In genomic region chr12:26026713-26027112, GRCh38 we compare ENCODE assay signal across 19 cellular contexts.
A peak's percentile ranks its signal among the peaks of the same experiment; 100 is the strongest.
DNase-seq lines count a peak whose midpoint lies in the region; ATAC-seq, FAIRE-seq and TF ChIP-seq lines count a peak whose summit lies in the region.
"Had no signal": no experiment of that assay in that cellular context is flagged by ENCODE, and none has a peak within 500 bp of the region (broad histone marks: within the 10 kb centered on the region; RNA-seq: fewer than 3 reads in every experiment).

No MANE protein-coding gene starts in this region.

- H2BK5ac ChIP-seq in mesenchymal stem cell (ENCODE audit: low read depth, low read length, poor library complexity, severe bottlenecking): no peak overlapping the region

- H4K8ac ChIP-seq in mesenchymal stem cell (ENCODE audit: low read length): no peak overlapping the region

- H2BK120ac ChIP-seq in mesenchymal stem cell (ENCODE audit: low read depth, low read length): no peak overlapping the region

- DNase-seq in RCC 7860 (ENCODE audit: low spot score) (no peak), glutamatergic neuron (no peak), mesenchymal stem cell (no peak), colonic mucosa (no peak), NCI-H187 (lab: John Stamatoyannopoulos, UW) (no peak)
- DNase-seq: Caco-2; CD4-positive, CD25-positive, alpha-beta regulatory T cell; CD8-positive, alpha-beta T cell; DMS153; DND-41; H9; HFFc6 had no signal

- no peak overlapping the region for H3K23ac ChIP-seq in mesenchymal stem cell (ENCODE audit: low read length in 2 of 2)

- no peak overlapping the region for H3K14ac ChIP-seq in mesenchymal stem cell (ENCODE audit: low read length in 2 of 2)

- peaks cover 0 to 15% of the 10 kb centered on the region in 2 experiments for H3K36me3 ChIP-seq in mesenchymal stem cell (ENCODE audit: control insufficient read depth in 1 of 2, insufficient read depth in 2 of 2, low read depth in 1 of 2, low read length in 2 of 2)
- H3K36me3 ChIP-seq in colonic mucosa: no peaks in the 10 kb centered on the region
- H3K36me3 ChIP-seq: BLaER1 had no signal

- no peaks in the 10 kb centered on the region for H3K9me3 ChIP-seq in mesenchymal stem cell (ENCODE audit: control insufficient read depth, low read length)
- no peaks in the 10 kb centered on the region for H3K9me3 ChIP-seq in colonic mucosa
- H3K9me3 ChIP-seq: BLaER1, Caco-2 had no signal

- no peak overlapping the region for H3K4me2 ChIP-seq in mesenchymal stem cell (ENCODE audit: low read length, poor library complexity, severe bottlenecking)
- H3K4me2 ChIP-seq: BLaER1, GM23338 had no signal

- FAIRE-seq in RCC 7860 (lab: Jason Lieb, UNC): peak; percentile 27
- FAIRE-seq: GM12892 had no signal

- H3K27ac ChIP-seq in mesenchymal stem cell (ENCODE audit: low read length, poor library complexity, severe bottlenecking): peak overlapping the region; percentile 54
- H3K27ac ChIP-seq in colonic mucosa: no peak overlapping the region
- H3K27ac ChIP-seq: BLaER1, C4-2B had no signal

- no peak for ATAC-seq in HG03565 (IDR thresholded peaks at IDR 0.05; ENCODE audit: unreplicated experiment)
- ATAC-seq: CD8-positive, alpha-beta T cell; GM23338; HCT116 had no signal

- H3K4me1 Mint-ChIP-seq in glutamatergic neuron (ENCODE audit: low read depth, unreplicated experiment): peaks cover 23% of the 10 kb centered on the region
- H3K4me1 Mint-ChIP-seq: B cell; CD4-positive, CD25-positive, alpha-beta regulatory T cell had no signal

- H3K4me3 Mint-ChIP-seq in glutamatergic neuron (ENCODE audit: unreplicated experiment): no peak overlapping the region
- H3K4me3 Mint-ChIP-seq: B cell; CD4-positive, CD25-positive, alpha-beta regulatory T cell; CD8-positive, alpha-beta T cell; GM23338; H9; HFFc6 had no signal

- H3K27me3 Mint-ChIP-seq in glutamatergic neuron (ENCODE audit: unreplicated experiment): peaks cover 2% of the 10 kb centered on the region

- no peak overlapping the region for H4K91ac ChIP-seq in mesenchymal stem cell (ENCODE audit: low read length)

- intact Hi-C loops in colonic mucosa (cut with DNase I): loop anchor here (5.0 to 10.0 kb wide), 2 partner anchors 352 to 589 kb away; no protein-coding TSS in a partner anchor

- peaks cover 2% of the 10 kb centered on the region for H3K4me1 ChIP-seq in mesenchymal stem cell (ENCODE audit: control insufficient read depth, insufficient read depth, low read depth, low read length)
- no peaks in the 10 kb centered on the region for H3K4me1 ChIP-seq in colonic mucosa
- H3K4me1 ChIP-seq: BLaER1 had no signal

- no peak overlapping the region for H3K4ac ChIP-seq in mesenchymal stem cell (ENCODE audit: low read depth in 1 of 2, low read length in 2 of 2)

- TF ChIP-seq CTCF in glutamatergic neuron (IDR thresholded peaks at IDR 0.05; ENCODE audit: partially characterized antibody, unreplicated experiment): no peak
- no peak for TF ChIP-seq CTCF in colonic mucosa (IDR thresholded peaks at IDR 0.05)

- 89% methylated on average over 1 of the region's 1 CpG for WGBS in mesenchymal stem cell

- peaks cover 9% of the 10 kb centered on the region for H3K79me1 ChIP-seq in mesenchymal stem cell (replicated peaks; ENCODE audit: low read length, poor library complexity, severe bottlenecking)

- H3K27me3 ChIP-seq in mesenchymal stem cell (ENCODE audit: control insufficient read depth in 1 of 2, insufficient read depth in 1 of 2, low read length in 2 of 2): no peaks in the 10 kb centered on the region
- no peaks in the 10 kb centered on the region for H3K27me3 ChIP-seq in colonic mucosa
- H3K27me3 ChIP-seq: BLaER1 had no signal

- no peak overlapping the region for H2AK5ac ChIP-seq in mesenchymal stem cell (ENCODE audit: low read length, severe bottlenecking)

- no peak overlapping the region for H2BK15ac ChIP-seq in mesenchymal stem cell (ENCODE audit: low read depth, poor library complexity, severe bottlenecking)

- H3K18ac ChIP-seq in mesenchymal stem cell (ENCODE audit: low read depth in 1 of 2, low read length in 2 of 2): no peak overlapping the region

- H3K9me3 Mint-ChIP-seq in glutamatergic neuron (ENCODE audit: unreplicated experiment): peaks cover 5% of the 10 kb centered on the region
- H3K9me3 Mint-ChIP-seq: CD4-positive, CD25-positive, alpha-beta regulatory T cell; CD8-positive, alpha-beta T cell; GM23338; H9; HFFc6 had no signal

- H3K9ac ChIP-seq in mesenchymal stem cell (ENCODE audit: low read length): no peak overlapping the region
- no peak overlapping the region for H3K9ac ChIP-seq in colonic mucosa (ENCODE audit: low read depth in 2 of 2, low read length in 2 of 2)
- H3K9ac ChIP-seq: BLaER1 had no signal

- peak overlapping the region; percentile 88 for H3K27ac Mint-ChIP-seq in glutamatergic neuron (ENCODE audit: unreplicated experiment)
- H3K27ac Mint-ChIP-seq: B cell; CD4-positive, CD25-positive, alpha-beta regulatory T cell; CD8-positive, alpha-beta T cell; GM23338; H9 had no signal

- H3K4me3 ChIP-seq in mesenchymal stem cell (ENCODE audit: insufficient read depth in 1 of 2, low read depth in 1 of 2, low read length in 2 of 2) (no peak overlapping the region), colonic mucosa (no peak overlapping the region)
- H3K4me3 ChIP-seq: BLaER1, GM23338 had no signal

- no peak overlapping the region for H2BK12ac ChIP-seq in mesenchymal stem cell (ENCODE audit: low read length in 2 of 2)

- no peaks in the 10 kb centered on the region for H3K36me3 Mint-ChIP-seq in glutamatergic neuron (ENCODE audit: unreplicated experiment)
- H3K36me3 Mint-ChIP-seq: CD4-positive, CD25-positive, alpha-beta regulatory T cell; CD8-positive, alpha-beta T cell had no signal

- no peak overlapping the region for H2AFZ ChIP-seq in mesenchymal stem cell (ENCODE audit: low read depth, low read length)
- H2AFZ ChIP-seq: GM23338 had no signal
